13 cellular contexts compared by ENCODE assay signal in genomic region chr19:2883686-2884439, GRCh38.
"Had no signal": no experiment of that assay in that cellular context is flagged by ENCODE, and none has a peak within 500 bp of the region (broad histone marks: within the 10 kb centered on the region; RNA-seq: fewer than 3 reads in every experiment).

No MANE protein-coding gene starts in this region.

- ATAC-seq: activated CD8-positive, alpha-beta memory T cell treated with anti-CD3 and anti-CD28 coated beads, Interleukin-2, amount 10 ng/mL, durations not matched to agents 7 days and 5 days; natural killer cell; stimulated activated memory B cell treated with anti-CD40 and anti-IgM and Interleukin-4, amounts not matched to agents 10 μg/mL and 1 μg/mL and 100 μg/mL, for 72 hours had no signal

- DNase-seq: activated CD4-positive, alpha-beta memory T cell treated with anti-CD3 and anti-CD28 coated beads for 36 hours; activated CD4-positive, alpha-beta T cell treated with anti-CD3 and anti-CD28 coated beads for 1 hour; activated CD8-positive, alpha-beta memory T cell treated with anti-CD3 and anti-CD28 coated beads, Interleukin-2, amount 10 ng/mL, durations not matched to agents 7 days and 5 days; activated naive CD4-positive, alpha-beta T cell treated with anti-CD3 and anti-CD28 coated beads, Interleukin-2, amount 10 ng/mL, durations not matched to agents 7 days and 5 days; activated T-cell treated with anti-CD3 and anti-CD28 coated beads, Interleukin-2, amount 50 U/mL, for 1 hour; adrenal gland; foreskin melanocyte; mesendoderm; natural killer cell; stimulated activated CD4-positive, alpha-beta T cell treated with anti-CD3 and anti-CD28 coated beads, Interleukin-2, amount 100 ng/mL, for 48 hours; T-helper 9 cell; thyroid gland had no signal
